In the genomic region with DNA sequence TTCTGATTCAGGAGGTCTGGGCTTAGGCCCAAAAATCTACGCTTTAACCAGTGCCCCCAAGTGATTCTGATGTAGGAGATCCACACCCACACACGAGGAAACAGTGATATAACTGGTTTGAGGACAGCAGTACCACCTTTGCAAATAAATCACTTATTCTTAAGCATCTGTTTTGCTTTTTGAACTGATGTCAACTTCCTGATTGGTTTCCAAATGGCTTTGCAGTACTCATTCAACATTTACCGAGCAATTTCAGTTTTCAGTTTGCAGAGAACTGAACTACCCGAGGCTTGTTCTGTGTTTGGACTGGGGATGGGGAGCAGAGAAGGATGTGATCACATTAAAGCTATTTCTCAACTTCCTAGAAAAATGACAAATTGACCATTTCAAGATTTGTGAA, we compare ENCODE assay signal across 9 cellular contexts. TPM values are rescaled to one million over a fixed set of nuclear protein-coding genes. Genes with fewer than 3 reads are reported as not detected.
A peak's percentile ranks its signal among the peaks of the same experiment; 100 is the strongest.
DNase-seq lines count a peak whose midpoint lies in the region; ATAC-seq and TF ChIP-seq lines count a peak whose summit lies in the region.
"Had no signal": no experiment of that assay in that cellular context is flagged by ENCODE, and none has a peak within 500 bp of the region (broad histone marks: within the 10 kb centered on the region; RNA-seq: fewer than 3 reads in every experiment).

No MANE protein-coding gene starts in this region.

- H3K4me1 Mint-ChIP-seq in IgD-negative memory B cell, result peaks cover 7 to 33% (median 22%) of the 10 kb centered on the region in 3 donors

- no peak overlapping the region for H3K23ac ChIP-seq in mesendoderm (ENCODE audit: low read length)

- no CpG with 5 or more reads among the region's 4 CpGs for WGBS in mesendoderm (ENCODE audit: extremely low coverage, insufficient coverage, low lambda C conversion rate)

- H3K27ac ChIP-seq in BLaER1, result no peak overlapping the region
- no peak overlapping the region for H3K27ac ChIP-seq in colonic mucosa
- H3K27ac ChIP-seq in mesendoderm (ENCODE audit: low read depth, low read length), result no peak overlapping the region

- H3K9me3 ChIP-seq in BLaER1 (no peaks in the 10 kb centered on the region), endocrine pancreas (ENCODE audit: control insufficient read depth, low read length) (no peaks in the 10 kb centered on the region), colonic mucosa (no peaks in the 10 kb centered on the region)

- no peaks in the 10 kb centered on the region for H3K27me3 ChIP-seq in BLaER1
- no peaks in the 10 kb centered on the region for H3K27me3 ChIP-seq in endocrine pancreas (ENCODE audit: control insufficient read depth, insufficient read depth, low read length)
- H3K27me3 ChIP-seq in colonic mucosa, result no peaks in the 10 kb centered on the region
- H3K27me3 ChIP-seq in mesendoderm (ENCODE audit: insufficient read depth, low read length, poor library complexity), result no peaks in the 10 kb centered on the region

- H3K18ac ChIP-seq in mesendoderm (ENCODE audit: low read length), result no peak overlapping the region

- no peak overlapping the region for H3K56ac ChIP-seq in mesendoderm (ENCODE audit: low read length)

- H3K36me3 ChIP-seq in BLaER1, result peaks cover 15% of the 10 kb centered on the region
- peaks cover 3% of the 10 kb centered on the region for H3K36me3 ChIP-seq in endocrine pancreas (ENCODE audit: control insufficient read depth, insufficient read depth, low read length)
- no peaks in the 10 kb centered on the region for H3K36me3 ChIP-seq in colonic mucosa
- H3K36me3 ChIP-seq in mesendoderm (ENCODE audit: control insufficient read depth, insufficient read depth, low read length), result no peaks in the 10 kb centered on the region

- H3K4me3 ChIP-seq in BLaER1 (peak overlapping the region; percentile 96; the same call in 1 of the 2 replicates), endocrine pancreas (ENCODE audit: control insufficient read depth, insufficient read depth, low read length) (peak overlapping the region; percentile 76), colonic mucosa (no peak overlapping the region), mesendoderm (ENCODE audit: low read length) (no peak overlapping the region)

- H4K5ac ChIP-seq in mesendoderm (ENCODE audit: low read length), result no peak overlapping the region

- H3K9ac ChIP-seq in BLaER1 (no peak overlapping the region), endocrine pancreas (ENCODE audit: control insufficient read depth, insufficient read depth, low read length) (no peak overlapping the region), colonic mucosa (ENCODE audit: low read depth in 2 of 2, low read length in 2 of 2) (no peak overlapping the region), mesendoderm (ENCODE audit: low read length) (no peak overlapping the region)

- H2BK5ac ChIP-seq in mesendoderm (ENCODE audit: low read length), result no peak overlapping the region

- intact Hi-C loops in colonic mucosa (cut with DNase I), result loop anchor here (10.0 kb wide), 1 partner anchor 95 kb away; a partner anchor contains a TSS

- no peak overlapping the region for H2BK120ac ChIP-seq in mesendoderm (ENCODE audit: low read depth, low read length)

- no peak overlapping the region for H4K8ac ChIP-seq in mesendoderm (ENCODE audit: low read depth, low read length)

- H3K79me1 ChIP-seq in mesendoderm (ENCODE audit: low read length), result no peaks in the 10 kb centered on the region

- peak overlapping the region; percentile 82 to 88 (median 88) for H3K4me3 Mint-ChIP-seq in IgD-negative memory B cell

- H2AK5ac ChIP-seq in mesendoderm (ENCODE audit: low read length), result no peak overlapping the region

- peak overlapping the region; percentile 21 to 85 (median 53) for H3K27ac Mint-ChIP-seq in IgD-negative memory B cell

- H3K4me1 ChIP-seq in BLaER1 (peaks cover 17% of the 10 kb centered on the region), endocrine pancreas (ENCODE audit: control insufficient read depth, insufficient read depth, low read length) (no peaks in the 10 kb centered on the region), colonic mucosa (no peaks in the 10 kb centered on the region), mesendoderm (ENCODE audit: control insufficient read depth, low read depth, low read length) (no peaks in the 10 kb centered on the region)

- H3K36me3 Mint-ChIP-seq in IgD-negative memory B cell, result peaks cover 5% of the 10 kb centered on the region

- TF ChIP-seq CTCF in colonic mucosa (IDR thresholded peaks at IDR 0.05), result no peak

- no peak for DNase-seq in colonic mucosa
- DNase-seq in mesendoderm, result no peak
- DNase-seq in NCI-H2227 (lab: John Stamatoyannopoulos, UW; ENCODE audit: unreplicated experiment), result no peak
- no peak for DNase-seq in NCI-H69 (lab: John Stamatoyannopoulos, UW)
- DNase-seq: substantia nigra had no signal

- no peak overlapping the region for H2BK15ac ChIP-seq in mesendoderm (replicated peaks; ENCODE audit: low read depth)

- H3K79me2 ChIP-seq in mesendoderm (ENCODE audit: control insufficient read depth, insufficient read depth, low read length), result no peaks in the 10 kb centered on the region

- H3K4ac ChIP-seq in mesendoderm (ENCODE audit: low read depth, low read length), result no peak overlapping the region

- ATAC-seq in GM19438 (IDR thresholded peaks at IDR 0.05; ENCODE audit: low read depth, unreplicated experiment), result peak; percentile 42

- H4K20me1 ChIP-seq in BLaER1, result peaks cover 15% of the 10 kb centered on the region; the same call in 1 of the 2 replicates

- peak overlapping the region; percentile 87 for H3K4me2 ChIP-seq in BLaER1
- H3K4me2 ChIP-seq in mesendoderm (ENCODE audit: low read length), result no peak overlapping the region

- H3K27me3 Mint-ChIP-seq in IgD-negative memory B cell, result no peaks in the 10 kb centered on the region

- no peaks in the 10 kb centered on the region for H3K9me3 Mint-ChIP-seq in IgD-negative memory B cell

RNA-seq across cellular contexts. Expression of a gene that starts 1.1 kb away (rescaled TPM):
- 28.9 TPM for polyA plus RNA-seq in IgD-negative memory B cell
- 10 to 100 TPM; 26.1 to 32.2 TPM for total RNA-seq in colonic mucosa
- 18.7 TPM for polyA plus RNA-seq in mesendoderm (2013, experiment 1 of 2)
- polyA plus RNA-seq in mesendoderm (2013, experiment 2 of 2), result 19.1 TPM

Comparison
In these comparisons a context has a peak if more than half of its experiments do, and no peak if none do; other contexts are left out.
1. H3K4me3 ChIP-seq: peak in BLaER1 (single experiment) and endocrine pancreas (single experiment); none in colonic mucosa (single experiment) and mesendoderm (single experiment).